ENCODE assay signal across 18 cellular contexts in genomic region chr10:124536496-124537050, GRCh38.
DNase-seq lines count a peak whose midpoint lies in the region; ATAC-seq and TF ChIP-seq lines count a peak whose summit lies in the region.
"Had no signal": no experiment of that assay in that cellular context is flagged by ENCODE, and none has a peak within 500 bp of the region (broad histone marks: within the 10 kb centered on the region; RNA-seq: fewer than 3 reads in every experiment).

No MANE protein-coding gene starts in this region.

- H3K18ac ChIP-seq in neuronal stem cell (ENCODE audit: low read length) = peak overlapping the region; percentile 84

- no peaks in the 10 kb centered on the region for H4K20me1 ChIP-seq in DOHH2 (ENCODE audit: control insufficient read depth, insufficient read depth, low read depth, low read length)

- H4K8ac ChIP-seq in neuronal stem cell (ENCODE audit: low read depth, low read length) = no peak overlapping the region

- DNase-seq in NAMALWA (ENCODE audit: low spot score) (peak; percentile 28), neuronal stem cell (ENCODE audit: low spot score) (no peak), CD14-positive monocyte (ENCODE audit: low spot score) (no peak), foreskin keratinocyte (no peak), NCI-H345 treated with DMSO at 0.1 percent for 48 hours (lab: John Stamatoyannopoulos, UW; ENCODE audit: unreplicated experiment) (no peak), stomach (no peak)
- DNase-seq: activated CD4-positive, alpha-beta memory T cell treated with anti-CD3 and anti-CD28 coated beads, Interleukin-2, amount 10 ng/mL, durations not matched to agents 7 days and 5 days; activated naive CD8-positive, alpha-beta T cell treated with anti-CD3 and anti-CD28 coated beads, Interleukin-2, amount 10 ng/mL, durations not matched to agents 7 days and 5 days; activated T-cell treated with anti-CD3 and anti-CD28 coated beads, Interleukin-2, amount 50 U/mL, for 72 hours; HCEC 1CT; NCI-H1417; NCI-H82; retina; stimulated activated CD4-positive, alpha-beta T cell treated with anti-CD3 and anti-CD28 coated beads, Interleukin-1b, Interleukin-23, amount 100 ng/mL, for 48 hours had no signal

- H3K4me2 ChIP-seq in DOHH2 (ENCODE audit: low read length) = peak overlapping the region; percentile 59
- no peak overlapping the region for H3K4me2 ChIP-seq in neuronal stem cell (ENCODE audit: insufficient read depth, low read length, poor library complexity, severe bottlenecking)

- peak overlapping the region; percentile 74 for H2AK5ac ChIP-seq in neuronal stem cell (ENCODE audit: low read depth, low read length)

- TF ChIP-seq POLR2A in stomach (IDR thresholded peaks at IDR 0.05) = no peak

- H3K79me2 ChIP-seq in DOHH2 (ENCODE audit: control insufficient read depth, low read length) = no peaks in the 10 kb centered on the region

- H2BK15ac ChIP-seq in neuronal stem cell (ENCODE audit: low read length) = peak overlapping the region; percentile 62

- H2BK5ac ChIP-seq in neuronal stem cell (ENCODE audit: low read length) = peak overlapping the region; percentile 18

- H3K27ac Mint-ChIP-seq in dendritic cell treated with granulocyte-macrophage colony-stimulating factor and Interleukin-4, amounts not matched to agents 40 ng/mL and 50 ng/mL, for 4 days = peak overlapping the region; percentile 87
- H3K27ac Mint-ChIP-seq in CD14-positive monocyte = peak overlapping the region in 1 of 7 donors; percentile 79
- H3K27ac Mint-ChIP-seq: activated CD4-positive, alpha-beta memory T cell treated with anti-CD3 and anti-CD28 coated beads, Interleukin-2, amount 10 ng/mL, durations not matched to agents 7 days and 5 days; activated naive CD8-positive, alpha-beta T cell treated with anti-CD3 and anti-CD28 coated beads, Interleukin-2, amount 10 ng/mL, durations not matched to agents 7 days and 5 days; activated T-cell treated with anti-CD3 and anti-CD28 coated beads, Interleukin-2, amount 50 U/mL, for 72 hours had no signal

- H3K4me1 Mint-ChIP-seq in dendritic cell treated with granulocyte-macrophage colony-stimulating factor and Interleukin-4, amounts not matched to agents 40 ng/mL and 50 ng/mL, for 4 days (ENCODE audit: low read depth) = peaks cover 38% of the 10 kb centered on the region
- peaks cover 35% of the 10 kb centered on the region for H3K4me1 Mint-ChIP-seq in CD14-positive monocyte
- H3K4me1 Mint-ChIP-seq: activated CD4-positive, alpha-beta memory T cell treated with anti-CD3 and anti-CD28 coated beads, Interleukin-2, amount 10 ng/mL, durations not matched to agents 7 days and 5 days had no signal

- TF ChIP-seq CTCF in DOHH2 (IDR thresholded peaks at IDR 0.05; ENCODE audit: low read depth, low read length, poor library complexity, severe bottlenecking) (no peak), CD14-positive monocyte (IDR thresholded peaks at IDR 0.05) (no peak), foreskin keratinocyte (conservative IDR thresholded peaks at IDR 0.05) (no peak), stomach (IDR thresholded peaks at IDR 0.05) (no peak)

- H3K9me3 ChIP-seq in DOHH2 (ENCODE audit: control insufficient read depth, insufficient read depth, low read length) = no peaks in the 10 kb centered on the region
- H3K9me3 ChIP-seq in neuronal stem cell (replicated peaks in 1 of 2; ENCODE audit: control insufficient read depth in 2 of 2, insufficient read depth in 1 of 2, low read depth in 1 of 2, low read length in 2 of 2) = no peaks in the 10 kb centered on the region
- no peaks in the 10 kb centered on the region for H3K9me3 ChIP-seq in stomach
- H3K9me3 ChIP-seq: neutrophil, suprapubic skin had no signal

- no peaks in the 10 kb centered on the region for H3K9me3 Mint-ChIP-seq in dendritic cell treated with granulocyte-macrophage colony-stimulating factor and Interleukin-4, amounts not matched to agents 40 ng/mL and 50 ng/mL, for 4 days
- H3K9me3 Mint-ChIP-seq in CD14-positive monocyte = no peaks in the 10 kb centered on the region
- H3K9me3 Mint-ChIP-seq: activated CD4-positive, alpha-beta memory T cell treated with anti-CD3 and anti-CD28 coated beads, Interleukin-2, amount 10 ng/mL, durations not matched to agents 7 days and 5 days; activated naive CD8-positive, alpha-beta T cell treated with anti-CD3 and anti-CD28 coated beads, Interleukin-2, amount 10 ng/mL, durations not matched to agents 7 days and 5 days; activated T-cell treated with anti-CD3 and anti-CD28 coated beads, Interleukin-2, amount 50 U/mL, for 72 hours had no signal

- peak overlapping the region; percentile 87 for H2AFZ ChIP-seq in neuronal stem cell (ENCODE audit: low read length)

- H3K27ac ChIP-seq in DOHH2 (ENCODE audit: low read depth, low read length) (peak overlapping the region; percentile 93), neuronal stem cell (replicated peaks; ENCODE audit: low read length) (no peak overlapping the region), foreskin keratinocyte (no peak overlapping the region), stomach (peak overlapping the region in 2 of 5 donors; percentile 48 to 54)
- H3K27ac ChIP-seq: neutrophil, suprapubic skin had no signal

- no peak overlapping the region for H3K4ac ChIP-seq in neuronal stem cell (ENCODE audit: low read length)

- peaks cover 46% of the 10 kb centered on the region for H3F3A ChIP-seq in DOHH2 (ENCODE audit: control insufficient read depth, insufficient read depth)

- H2BK120ac ChIP-seq in neuronal stem cell (ENCODE audit: low read depth, low read length) = no peak overlapping the region

- no peak overlapping the region for H3K4me3 Mint-ChIP-seq in dendritic cell treated with granulocyte-macrophage colony-stimulating factor and Interleukin-4, amounts not matched to agents 40 ng/mL and 50 ng/mL, for 4 days
- H3K4me3 Mint-ChIP-seq in CD14-positive monocyte = no peak overlapping the region
- H3K4me3 Mint-ChIP-seq: activated CD4-positive, alpha-beta memory T cell treated with anti-CD3 and anti-CD28 coated beads, Interleukin-2, amount 10 ng/mL, durations not matched to agents 7 days and 5 days; activated naive CD8-positive, alpha-beta T cell treated with anti-CD3 and anti-CD28 coated beads, Interleukin-2, amount 10 ng/mL, durations not matched to agents 7 days and 5 days; activated T-cell treated with anti-CD3 and anti-CD28 coated beads, Interleukin-2, amount 50 U/mL, for 72 hours had no signal

- H3K36me3 Mint-ChIP-seq in dendritic cell treated with granulocyte-macrophage colony-stimulating factor and Interleukin-4, amounts not matched to agents 40 ng/mL and 50 ng/mL, for 4 days (ENCODE audit: low read depth) = no peaks in the 10 kb centered on the region
- peaks cover 0 to 2% of the 10 kb centered on the region in 2 donors for H3K36me3 Mint-ChIP-seq in CD14-positive monocyte
- H3K36me3 Mint-ChIP-seq: activated naive CD8-positive, alpha-beta T cell treated with anti-CD3 and anti-CD28 coated beads, Interleukin-2, amount 10 ng/mL, durations not matched to agents 7 days and 5 days had no signal

- no peaks in the 10 kb centered on the region for H3K79me1 ChIP-seq in neuronal stem cell (ENCODE audit: low read depth, low read length)

- H3K23ac ChIP-seq in neuronal stem cell (ENCODE audit: low read depth, low read length, poor library complexity) = no peak overlapping the region

- peaks cover 3% of the 10 kb centered on the region for H3K27me3 Mint-ChIP-seq in dendritic cell treated with granulocyte-macrophage colony-stimulating factor and Interleukin-4, amounts not matched to agents 40 ng/mL and 50 ng/mL, for 4 days
- peaks cover 0 to 3% (median 3%) of the 10 kb centered on the region in 3 donors for H3K27me3 Mint-ChIP-seq in CD14-positive monocyte (ENCODE audit: low read depth in 3 of 3)
- H3K27me3 Mint-ChIP-seq: activated CD4-positive, alpha-beta memory T cell treated with anti-CD3 and anti-CD28 coated beads, Interleukin-2, amount 10 ng/mL, durations not matched to agents 7 days and 5 days; activated naive CD8-positive, alpha-beta T cell treated with anti-CD3 and anti-CD28 coated beads, Interleukin-2, amount 10 ng/mL, durations not matched to agents 7 days and 5 days had no signal

- intact Hi-C loops in dendritic cell treated with granulocyte-macrophage colony-stimulating factor and Interleukin-4, amounts not matched to agents 40 ng/mL and 50 ng/mL, for 4 days (cut with micrococcal nuclease) = loop anchor here (10.0 kb wide), 2 partner anchors 88 to 378 kb away; no protein-coding TSS in a partner anchor
- intact Hi-C loops in CD14-positive monocyte (cut with micrococcal nuclease) (loop anchor here in 1 of 2 donors (10.0 kb wide), 2 partner anchors 88 to 288 kb away; no protein-coding TSS in a partner anchor), stomach (cut with DNase I; ENCODE audit: low total_unique reads) (loop anchor here (5.0 to 10.0 kb wide), 2 partner anchors 206 to 288 kb away; partner anchors contain the start of gene FAM53B)

- H3K4me1 ChIP-seq in DOHH2 (ENCODE audit: control insufficient read depth, low read length) = peaks cover 99% of the 10 kb centered on the region
- peaks cover 7 to 13% of the 10 kb centered on the region in 2 donors for H3K4me1 ChIP-seq in neuronal stem cell (ENCODE audit: control insufficient read depth in 2 of 2, insufficient read depth in 1 of 2, low read depth in 1 of 2, low read length in 2 of 2)
- H3K4me1 ChIP-seq in foreskin keratinocyte = no peaks in the 10 kb centered on the region
- peaks cover 6 to 32% (median 9%) of the 10 kb centered on the region in 4 donors for H3K4me1 ChIP-seq in stomach

- H3K9ac ChIP-seq in neuronal stem cell (ENCODE audit: low read depth, low read length, poor library complexity) = peak overlapping the region; percentile 27

- TF ChIP-seq EP300 in stomach (IDR thresholded peaks at IDR 0.05) = no peak

- peak overlapping the region; percentile 66 for H3K4me3 ChIP-seq in DOHH2 (ENCODE audit: low read length)
- H3K4me3 ChIP-seq in neuronal stem cell (ENCODE audit: low read length in 2 of 2) = no peak overlapping the region
- no peak overlapping the region for H3K4me3 ChIP-seq in stomach
- H3K4me3 ChIP-seq: suprapubic skin had no signal

- no peak overlapping the region for H4K91ac ChIP-seq in neuronal stem cell (ENCODE audit: low read depth, low read length, poor library complexity)

- H3K36me3 ChIP-seq in DOHH2 (ENCODE audit: control insufficient read depth, low read length) = no peaks in the 10 kb centered on the region
- no peaks in the 10 kb centered on the region for H3K36me3 ChIP-seq in neuronal stem cell (replicated peaks in 1 of 2; ENCODE audit: control insufficient read depth in 2 of 2, insufficient read depth in 2 of 2, low read length in 2 of 2)
- H3K36me3 ChIP-seq in stomach = no peaks in the 10 kb centered on the region
- H3K36me3 ChIP-seq: neutrophil, suprapubic skin had no signal

- no peaks in the 10 kb centered on the region for H3K27me3 ChIP-seq in DOHH2 (ENCODE audit: control insufficient read depth, low read length)
- no peaks in the 10 kb centered on the region for H3K27me3 ChIP-seq in neuronal stem cell (ENCODE audit: control insufficient read depth in 3 of 3, insufficient read depth in 3 of 3, low read depth in 1 of 3, low read length in 3 of 3)
- H3K27me3 ChIP-seq in foreskin keratinocyte = no peaks in the 10 kb centered on the region
- no peaks in the 10 kb centered on the region for H3K27me3 ChIP-seq in stomach
- H3K27me3 ChIP-seq: neutrophil, suprapubic skin had no signal

- H2BK12ac ChIP-seq in neuronal stem cell (ENCODE audit: low read length) = no peak overlapping the region

- no peak for ATAC-seq in foreskin keratinocyte
- ATAC-seq: activated T-cell treated with anti-CD3 and anti-CD28 coated beads, Interleukin-2, amount 50 U/mL, for 72 hours had no signal

- H3K9me2 ChIP-seq in DOHH2 (replicated peaks; ENCODE audit: control insufficient read depth, low read length) = no peaks in the 10 kb centered on the region

- H3K14ac ChIP-seq in neuronal stem cell (ENCODE audit: low read length) = peak overlapping the region; percentile 42

- no CpG with 5 or more reads among the region's 5 CpGs for WGBS in neuronal stem cell (ENCODE audit: extremely low coverage in 2 of 2, insufficient read length in 2 of 2, insufficient replicate concordance in 1 of 2), 2 donors
- 63 to 87% (median 81%) methylated on average over 5 of the region's 5 CpGs for WGBS in stomach, 5 donors
